Comparison of ENCODE assay signal across 8 cellular contexts in the genomic region with DNA sequence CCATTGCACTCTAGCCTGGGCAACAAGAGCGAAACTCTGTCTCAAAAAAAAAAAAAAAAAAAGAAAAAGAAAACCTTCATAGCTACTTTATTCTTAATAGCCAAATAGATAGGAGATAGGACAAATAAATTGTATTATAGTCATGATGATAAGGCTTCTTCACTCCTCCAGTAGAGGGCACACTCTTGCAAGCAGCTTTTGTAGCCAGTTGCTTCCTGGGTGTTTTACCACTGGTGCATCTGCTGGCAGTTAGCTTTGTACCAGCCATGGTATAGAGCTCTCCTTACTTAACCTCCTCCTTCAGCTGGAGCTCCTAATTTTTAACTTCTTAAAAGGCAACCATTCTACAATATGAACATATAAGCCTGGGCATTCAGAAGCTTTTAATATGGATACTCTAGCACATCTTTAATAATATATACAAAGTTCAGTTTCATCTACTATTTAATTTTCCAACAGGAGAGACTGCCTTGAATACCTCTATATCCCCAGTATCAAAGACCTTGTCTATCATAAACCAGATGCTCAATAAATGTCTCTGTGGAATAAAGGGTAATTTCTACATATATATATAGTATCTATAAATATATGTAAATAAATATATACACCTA. TPM values are rescaled to one million over a fixed set of nuclear protein-coding genes. Genes with fewer than 3 reads are reported as not detected.
DNase-seq lines count a peak whose midpoint lies in the region; ATAC-seq and TF ChIP-seq lines count a peak whose summit lies in the region.

No MANE protein-coding gene starts in this region.

- no peaks in the 10 kb centered on the region for H3K4me1 Mint-ChIP-seq in activated naive CD8-positive, alpha-beta T cell treated with anti-CD3 and anti-CD28 coated beads for 36 hours

- H3K36me3 Mint-ChIP-seq in activated naive CD8-positive, alpha-beta T cell treated with anti-CD3 and anti-CD28 coated beads for 36 hours: no peaks in the 10 kb centered on the region

- intact Hi-C loops in left ventricle myocardium superior (cut with micrococcal nuclease): no loop called here

- no peak overlapping the region for H3K27ac Mint-ChIP-seq in activated naive CD8-positive, alpha-beta T cell treated with anti-CD3 and anti-CD28 coated beads for 36 hours

- no peaks in the 10 kb centered on the region for H3K9me3 Mint-ChIP-seq in activated naive CD8-positive, alpha-beta T cell treated with anti-CD3 and anti-CD28 coated beads for 36 hours

- peak; percentile 73 for TF ChIP-seq CTCF in GM12874 (IDR thresholded peaks at IDR 0.05; ENCODE audit: insufficient read depth, low read depth, low read length)

- H3K27me3 Mint-ChIP-seq in activated naive CD8-positive, alpha-beta T cell treated with anti-CD3 and anti-CD28 coated beads for 36 hours: peaks cover 3% of the 10 kb centered on the region

- ATAC-seq in HG03571 (IDR thresholded peaks at IDR 0.05; ENCODE audit: unreplicated experiment) (peak; percentile 54), left ventricle myocardium superior (peak; percentile 62), HG02938 (IDR thresholded peaks at IDR 0.05; ENCODE audit: unreplicated experiment) (no peak)

- H3K4me3 Mint-ChIP-seq in activated naive CD8-positive, alpha-beta T cell treated with anti-CD3 and anti-CD28 coated beads for 36 hours: no peak overlapping the region

- DNase-seq in AG08395 (ENCODE audit: low spot score) (peak; percentile 67), NCI-H82 treated with DMSO at 0.1 percent for 48 hours (lab: John Stamatoyannopoulos, UW; ENCODE audit: unreplicated experiment) (peak; percentile 74), left ventricle myocardium superior (no peak)
- peak; percentile 10 for DNase-seq in activated naive CD8-positive, alpha-beta T cell treated with anti-CD3 and anti-CD28 coated beads for 36 hours
- peak; percentile 37 for DNase-seq in stimulated activated CD4-positive, alpha-beta T cell treated with anti-CD3 and anti-CD28 coated beads, Interleukin-15, amount 100 ng/mL, for 24 hours

RNA-seq across cellular contexts. Expression of a gene that starts 35.8 kb away (rescaled TPM):
- total RNA-seq in activated naive CD8-positive, alpha-beta T cell treated with anti-CD3 and anti-CD28 coated beads for 36 hours: 10 to 100 TPM; 13.6 to 13.8 TPM
- 21.2 TPM for total RNA-seq in left ventricle myocardium superior
